ENCODE assay signal across 17 cellular contexts in the genomic region with DNA sequence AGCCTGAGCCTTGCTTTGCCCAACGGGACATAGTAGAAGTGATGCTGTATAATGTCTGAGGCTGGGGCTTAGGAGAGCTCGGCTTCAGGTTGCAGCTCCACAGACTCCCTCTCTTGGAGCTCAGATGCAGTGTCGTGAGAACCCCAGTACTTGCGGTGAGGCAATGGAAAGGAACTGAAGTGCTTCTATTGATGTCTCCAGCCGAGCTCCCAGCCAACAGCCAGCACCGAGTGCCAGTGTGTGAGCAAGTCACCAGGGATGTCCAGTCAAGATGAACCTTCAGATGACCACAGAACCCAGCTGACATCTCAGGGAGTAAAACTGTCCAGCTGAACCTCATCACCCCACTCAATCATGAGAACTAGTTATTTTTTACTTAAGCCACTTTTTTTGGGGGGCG.
DNase-seq lines count a peak whose midpoint lies in the region; ATAC-seq and TF ChIP-seq lines count a peak whose summit lies in the region.
"Had no signal": no experiment of that assay in that cellular context is flagged by ENCODE, and none has a peak within 500 bp of the region (broad histone marks: within the 10 kb centered on the region; RNA-seq: fewer than 3 reads in every experiment).

No MANE protein-coding gene starts in this region.

- peaks cover 0 to 20% (median 14%) of the 10 kb centered on the region in 4 donors for H3K4me1 ChIP-seq in sigmoid colon
- H3K4me1 ChIP-seq: Caco-2, HAP-1 had no signal

- H3K27ac ChIP-seq in sigmoid colon: peak overlapping the region in 3 of 4 donors; percentile 54 to 67 (median 59)
- H3K27ac ChIP-seq: BLaER1, C4-2B had no signal

- H3K27me3 ChIP-seq in sigmoid colon: no peaks in the 10 kb centered on the region
- H3K27me3 ChIP-seq: BLaER1 had no signal

- no peak overlapping the region for H3K4me3 ChIP-seq in sigmoid colon
- H3K4me3 ChIP-seq: BLaER1, GM12878, GM23338, HAP-1 had no signal

- ATAC-seq in HG02623 (IDR thresholded peaks at IDR 0.05; ENCODE audit: unreplicated experiment): no peak
- no peak for ATAC-seq in GM18867 (IDR thresholded peaks at IDR 0.05; ENCODE audit: unreplicated experiment)
- ATAC-seq: CD8-positive, alpha-beta T cell; GM12878; GM23338 had no signal

- TF ChIP-seq CTCF in sigmoid colon (IDR thresholded peaks at IDR 0.05): no peak

- intact Hi-C loops in sigmoid colon (cut with DNase I): no loop called here

- no peak for TF ChIP-seq EP300 in sigmoid colon (IDR thresholded peaks at IDR 0.05)

- peak; percentile 42 for DNase-seq in GOT3 (lab: John Stamatoyannopoulos, UW)
- peak; percentile 25 for DNase-seq in fibroblast of peridontal ligament (ENCODE audit: extremely low read depth)
- peak; percentile 81 for DNase-seq in sigmoid colon
- no peak for DNase-seq in NCI-H2171 treated with DMSO at 0.1 percent for 48 hours (lab: John Stamatoyannopoulos, UW)
- DNase-seq: Caco-2; CD4-positive, CD25-positive, alpha-beta regulatory T cell; CD8-positive, alpha-beta T cell; DMS153; EL; GDM1 had no signal

- no peak for TF ChIP-seq POLR2A in sigmoid colon (IDR thresholded peaks at IDR 0.05)

- peaks cover 3 to 8% (median 7%) of the 10 kb centered on the region in 4 donors for H3K9me3 ChIP-seq in sigmoid colon
- H3K9me3 ChIP-seq: HAP-1 had no signal

- WGBS in sigmoid colon, 2 donors: 76 to 79% methylated on average over 7 of the region's 7 CpGs

- no peaks in the 10 kb centered on the region for H3K36me3 ChIP-seq in sigmoid colon
- H3K36me3 ChIP-seq: BLaER1, HAP-1 had no signal
